Comparison of ENCODE assay signal across 12 cellular contexts in genomic region chr4:121358473-121358872, GRCh38. TPM values are rescaled to one million over a fixed set of nuclear protein-coding genes. Genes with fewer than 3 reads are reported as not detected.
A peak's percentile ranks its signal among the peaks of the same experiment; 100 is the strongest.
DNase-seq lines count a peak whose midpoint lies in the region; ATAC-seq and TF ChIP-seq lines count a peak whose summit lies in the region.
"Had no signal": no experiment of that assay in that cellular context is flagged by ENCODE, and none has a peak within 500 bp of the region (broad histone marks: within the 10 kb centered on the region; RNA-seq: fewer than 3 reads in every experiment).

No MANE protein-coding gene starts in this region.

- H3K36me3 ChIP-seq in adrenal gland (replicated peaks in 1 of 2) (no peaks in the 10 kb centered on the region), SJCRH30 (no peaks in the 10 kb centered on the region), right lobe of liver (no peaks in the 10 kb centered on the region)

- in situ Hi-C loops in ACHN (cut with HindIII; ENCODE audit: low pct_ligation_motif_present, low pct_unique_long_range_greater_than_20kb, low sequenced_read_pairs) = no loop called here

- no peaks in the 10 kb centered on the region for H3K9me3 ChIP-seq in adrenal gland (replicated peaks in 1 of 3)
- no peaks in the 10 kb centered on the region for H3K9me3 ChIP-seq in SJCRH30 (replicated peaks)
- no peaks in the 10 kb centered on the region for H3K9me3 ChIP-seq in right lobe of liver

- DNase-seq in ACHN = peak; percentile 36
- DNase-seq in HS-5 (ENCODE audit: low read depth) = peak; percentile 30
- peak in 5 of 7 donors; percentile 21 to 57 (median 33) for DNase-seq in adrenal gland
- DNase-seq in foreskin keratinocyte = peak in 1 of 2 donors; percentile 65
- DNase-seq in lower leg skin (ENCODE audit: low spot score in 2 of 2) = no peak
- no peak for DNase-seq in SJCRH30
- DNase-seq in right lobe of liver = no peak
- DNase-seq: AML-193; effector memory CD8-positive, alpha-beta T cell; NCI-H1048; NCI-H510A had no signal

- H3K4me1 ChIP-seq in adrenal gland (replicated peaks in 1 of 2) = peaks cover 0 to 5% of the 10 kb centered on the region in 2 donors
- no peaks in the 10 kb centered on the region for H3K4me1 ChIP-seq in foreskin keratinocyte
- no peaks in the 10 kb centered on the region for H3K4me1 ChIP-seq in SJCRH30
- H3K4me1 ChIP-seq in right lobe of liver = no peaks in the 10 kb centered on the region

- H3K27me3 ChIP-seq in adrenal gland = no peaks in the 10 kb centered on the region
- peaks cover 2% of the 10 kb centered on the region for H3K27me3 ChIP-seq in foreskin keratinocyte
- no peaks in the 10 kb centered on the region for H3K27me3 ChIP-seq in SJCRH30
- no peaks in the 10 kb centered on the region for H3K27me3 ChIP-seq in right lobe of liver

- TF ChIP-seq POLR2A in adrenal gland (IDR thresholded peaks at IDR 0.05) (no peak), lower leg skin (IDR thresholded peaks at IDR 0.05) (no peak), right lobe of liver (IDR thresholded peaks at IDR 0.05) (no peak)

- intact Hi-C loops in adrenal gland (cut with DNase I) = no loop called here
- intact Hi-C loops in lower leg skin (cut with DNase I; ENCODE audit: low total_unique reads) = no loop called here
- intact Hi-C loops in right lobe of liver (cut with DNase I) = no loop called here

- H3K27ac ChIP-seq in adrenal gland (peak overlapping the region in 4 of 5 donors; percentile 6 to 86 (median 48)), foreskin keratinocyte (no peak overlapping the region), SJCRH30 (no peak overlapping the region), right lobe of liver (no peak overlapping the region)

- H3K4me3 ChIP-seq in adrenal gland (no peak overlapping the region), lower leg skin (ENCODE audit: low read depth, poor library complexity, severe bottlenecking) (no peak overlapping the region), SJCRH30 (no peak overlapping the region), right lobe of liver (no peak overlapping the region)

- TF ChIP-seq CTCF in adrenal gland (IDR thresholded peaks at IDR 0.05) (no peak), foreskin keratinocyte (conservative IDR thresholded peaks at IDR 0.05) (no peak), lower leg skin (IDR thresholded peaks at IDR 0.05) (no peak), right lobe of liver (IDR thresholded peaks at IDR 0.05) (no peak)

- ATAC-seq in foreskin keratinocyte = peak; percentile 74
- ATAC-seq in GM21717 (IDR thresholded peaks at IDR 0.05; ENCODE audit: unreplicated experiment) = no peak
- no peak for ATAC-seq in right lobe of liver
- ATAC-seq: effector memory CD8-positive, alpha-beta T cell had no signal

RNA-seq across cellular contexts. Expression of gene QRFPR, which starts 22.3 kb away (rescaled TPM):
- 10 to 100 TPM in 1 of 8 donors, 1 to 10 TPM in 2, under 1 TPM in 3, not detected in 2; 0.40 to 17.0 (median 1.2) TPM for total RNA-seq in adrenal gland
- polyA plus RNA-seq in adrenal gland = under 1 TPM; 0.24 to 0.51 (median 0.49) TPM
- total RNA-seq in foreskin keratinocyte = 0.18 and 0.20 TPM in 2 replicates
- 0.07 and 0.11 TPM in 2 replicates for polyA plus RNA-seq in foreskin keratinocyte
- total RNA-seq in lower leg skin = not detected
- not detected in 2 replicates for total RNA-seq in SJCRH30 (2014; rRNA removed; shearing (Covaris generic))
- not detected for total RNA-seq in right lobe of liver

Comparison
In these comparisons a context has a peak if more than half of its experiments do, and no peak if none do; other contexts are left out.
1. DNase-seq: peak in ACHN (single experiment), HS-5 (single experiment) and adrenal gland (5 of 7); none in lower leg skin (0 of 2), SJCRH30 (0 of 2) and right lobe of liver (0 of 3).
2. H3K27ac ChIP-seq: peak in adrenal gland (4 of 5); none in foreskin keratinocyte (single experiment), SJCRH30 (single experiment) and right lobe of liver (0 of 3).